10 cellular contexts compared by ENCODE assay signal in genomic region chr1:230140221-230141001, GRCh38.
A peak's percentile ranks its signal among the peaks of the same experiment; 100 is the strongest.
DNase-seq lines count a peak whose midpoint lies in the region; ATAC-seq and TF ChIP-seq lines count a peak whose summit lies in the region.
"Had no signal": no experiment of that assay in that cellular context is flagged by ENCODE, and none has a peak within 500 bp of the region (broad histone marks: within the 10 kb centered on the region; RNA-seq: fewer than 3 reads in every experiment).

No MANE protein-coding gene starts in this region.

- POLR2A ChIA-PET in HEK293 (lab: Yijun Ruan, JAX) (interaction anchor here (0.7 kb wide), 1 partner anchor 246 kb away, joined by 3 read pairs; no protein-coding TSS in a partner anchor), PC-3 (lab: Charles Lee; ENCODE audit: unreplicated experiment) (no interaction called here)

- no peak overlapping the region for H3K4me3 ChIP-seq in HEK293 (ENCODE audit: low read depth, low read length)
- no peak overlapping the region for H3K4me3 ChIP-seq in PC-3 (ENCODE audit: low read length)
- H3K4me3 ChIP-seq in ovary: no peak overlapping the region

- intact Hi-C loops in PC-3 (cut with micrococcal nuclease) (no loop called here), ovary (cut with DNase I) (no loop called here)

- H3K36me3 ChIP-seq in HEK293 (ENCODE audit: control insufficient read depth in 2 of 2, insufficient read depth in 1 of 2, low read length in 2 of 2) (no peaks in the 10 kb centered on the region), PC-3 (ENCODE audit: low read depth, low read length) (peaks cover 6% of the 10 kb centered on the region; the same call in 1 of the 2 replicates), ovary (no peaks in the 10 kb centered on the region)
- H3K36me3 ChIP-seq: neutrophil had no signal

- no peak for TF ChIP-seq EP300 in ovary (IDR thresholded peaks at IDR 0.05)

- peaks cover 100% of the 10 kb centered on the region for H3K79me2 ChIP-seq in PC-3 (ENCODE audit: low read length)

- H3K4me1 ChIP-seq in HEK293 (ENCODE audit: control insufficient read depth, insufficient read depth, low read length) (peaks cover 14% of the 10 kb centered on the region), PC-3 (ENCODE audit: insufficient read depth, low read length) (0 out of 2 replicates have a peak, but pooled peaks cover 5% of the 10 kb centered on the region), ovary (ENCODE audit: insufficient read depth) (peaks cover 22% of the 10 kb centered on the region)

- H3K36me3 Mint-ChIP-seq in activated T-cell treated with anti-CD3 and anti-CD28 coated beads, Interleukin-2, amount 50 U/mL, for 72 hours (ENCODE audit: insufficient read depth in 2 of 2): peaks cover 0 to 3% of the 10 kb centered on the region in 2 donors

- H3K9ac ChIP-seq in PC-3 (ENCODE audit: low read length): no peak overlapping the region

- no peaks in the 10 kb centered on the region for H3K9me2 ChIP-seq in PC-3 (replicated peaks; ENCODE audit: low read length)

- no TSS peak for BruUV-seq in PC-3 (replicated peaks; lab: Mats Ljungman, UMichigan)

- no peaks in the 10 kb centered on the region for H3K27me3 Mint-ChIP-seq in activated T-cell treated with anti-CD3 and anti-CD28 coated beads, Interleukin-2, amount 50 U/mL, for 72 hours (ENCODE audit: low read depth)

- H4K20me1 ChIP-seq in PC-3 (ENCODE audit: low read length): peaks cover 19% of the 10 kb centered on the region; the same call in 1 of the 2 replicates

- no peak overlapping the region for H3K27ac Mint-ChIP-seq in activated T-cell treated with anti-CD3 and anti-CD28 coated beads, Interleukin-2, amount 50 U/mL, for 72 hours

- no peak for TF ChIP-seq POLR2A in ovary (IDR thresholded peaks at IDR 0.05)

- no peak for TF ChIP-seq CTCF in HEK293 (tag by site-specific recombination; IDR thresholded peaks at IDR 0.05)
- no peak for TF ChIP-seq CTCF in PC-3 (conservative IDR thresholded peaks at IDR 0.05; ENCODE audit: low read depth, low read length)
- no peak for TF ChIP-seq CTCF in ovary (IDR thresholded peaks at IDR 0.05)

- peak; percentile 31 for ATAC-seq in PC-3
- no peak for ATAC-seq in GM21737 (IDR thresholded peaks at IDR 0.05; ENCODE audit: unreplicated experiment)
- ATAC-seq in activated T-cell treated with anti-CD3 and anti-CD28 coated beads, Interleukin-2, amount 50 U/mL, for 72 hours (replicated peaks in 1 of 2): no peak
- no peak for ATAC-seq in activated CD4-positive, CD25-positive, alpha-beta regulatory T cell treated with anti-CD3 and anti-CD28 coated beads, Interleukin-2, amount 50 U/mL, for 24 hours
- ATAC-seq: HCT116 had no signal

- CTCF ChIA-PET in HEK293 (lab: Yijun Ruan, JAX) (interaction anchor here (0.6 to 1.0 kb wide), 2 partner anchors 11 to 215 kb away, joined by 3 to 5 read pairs; no protein-coding TSS in a partner anchor), PC-3 (lab: Charles Lee) (no interaction called here)

- no peak overlapping the region for H3K4me2 ChIP-seq in PC-3 (ENCODE audit: low read length)

- no peaks in the 10 kb centered on the region for H3K9me3 Mint-ChIP-seq in activated T-cell treated with anti-CD3 and anti-CD28 coated beads, Interleukin-2, amount 50 U/mL, for 72 hours

- DNase-seq in PC-3 (no peak), fibroblast of gingiva (ENCODE audit: low read depth) (peak; percentile 12), ovary (peak in 4 of 5 donors; percentile 40 to 62 (median 51)), inferior parietal cortex (ENCODE audit: extremely low spot score) (no peak)
- no peak for DNase-seq in activated T-cell treated with anti-CD3 and anti-CD28 coated beads, Interleukin-2, amount 50 U/mL, for 72 hours

- H3K9me3 ChIP-seq in HEK293 (ENCODE audit: control insufficient read depth, insufficient read depth, low read depth, low read length) (no peaks in the 10 kb centered on the region), PC-3 (ENCODE audit: low read length) (no peaks in the 10 kb centered on the region), ovary (no peaks in the 10 kb centered on the region)
- H3K9me3 ChIP-seq: neutrophil had no signal

- no peak overlapping the region for H3K4me3 Mint-ChIP-seq in activated T-cell treated with anti-CD3 and anti-CD28 coated beads, Interleukin-2, amount 50 U/mL, for 72 hours

- H3K4me1 Mint-ChIP-seq in activated T-cell treated with anti-CD3 and anti-CD28 coated beads, Interleukin-2, amount 50 U/mL, for 72 hours (ENCODE audit: low read depth): peaks cover 39% of the 10 kb centered on the region

- H3K27me3 ChIP-seq in PC-3 (ENCODE audit: low read length) (no peaks in the 10 kb centered on the region), ovary (no peaks in the 10 kb centered on the region)
- H3K27me3 ChIP-seq: neutrophil had no signal

- H3F3A ChIP-seq in PC-3 (ENCODE audit: low read length, unreplicated experiment): no peaks in the 10 kb centered on the region

- H3K27ac ChIP-seq in HEK293 (ENCODE audit: extremely low read depth, low read depth, low read length) (no peak overlapping the region), PC-3 (ENCODE audit: low read length) (no peak overlapping the region), ovary (no peak overlapping the region)
- H3K27ac ChIP-seq: neutrophil had no signal

- 18 to 45% (median 30%) methylated on average over 11 of the region's 11 CpGs for WGBS in ovary, 3 donors

- H2AFZ ChIP-seq in PC-3 (ENCODE audit: low read length): no peak overlapping the region

TF ChIP-seq in HEK293, 187 proteins besides CTCF, POLR2A, EP300 and RAD21 (continues in another document):
- TF ChIP-seq IKZF3 (tag by site-specific recombination; IDR thresholded peaks at IDR 0.05) (peak; percentile 75), INSM2 (tag by site-specific recombination; IDR thresholded peaks at IDR 0.05) (no peak), GLIS1 (tag by site-specific recombination; IDR thresholded peaks at IDR 0.05) (peak; percentile 73), ZNF280C (tag by site-specific recombination; IDR thresholded peaks at IDR 0.05) (no peak), ZNF571 (tag by site-specific recombination; IDR thresholded peaks at IDR 0.05) (no peak), ZSCAN16 (tag by site-specific recombination; IDR thresholded peaks at IDR 0.05) (peak; percentile 90), ZBTB21 (tag by site-specific recombination; IDR thresholded peaks at IDR 0.05) (0 out of 2 replicates have a peak, but pooled peaks have one; percentile 20), ZBTB6 (tag by site-specific recombination; IDR thresholded peaks at IDR 0.05) (no peak)

Comparison
In these comparisons a context has a peak if more than half of its experiments do, and no peak if none do; other contexts are left out.
1. DNase-seq: peak in fibroblast of gingiva (single experiment) and ovary (4 of 5); none in PC-3 (single experiment), activated T-cell treated with anti-CD3 and anti-CD28 coated beads, Interleukin-2, amount 50 U/mL, for 72 hours (0 of 2) and inferior parietal cortex (single experiment).